ENCODE assay signal across 1 cellular context in genomic region chr11:72631806-72632731, GRCh38.
TF ChIP-seq lines count a peak whose summit lies in the region.

No MANE protein-coding gene starts in this region.

TF ChIP-seq in K562, 482 proteins besides CTCF, POLR2A, EP300 and RAD21 (continued from another document and continues in another):
- no peak for TF ChIP-seq BRF2 (IDR thresholded peaks at IDR 0.05; ENCODE audit: borderline replicate concordance, insufficient read depth, insufficient read length)
- TF ChIP-seq TEAD2 (tag; IDR thresholded peaks at IDR 0.05): no peak
- TF ChIP-seq TGIF2 (CRISPR knock-in tag; IDR thresholded peaks at IDR 0.05): no peak
- no peak for TF ChIP-seq SAP30 (IDR thresholded peaks at IDR 0.05; ENCODE audit: borderline replicate concordance, insufficient read depth, low read depth, low read length, poor library complexity, severe bottlenecking)
- TF ChIP-seq ZNF707 (CRISPR knock-in tag; conservative IDR thresholded peaks at IDR 0.05): no peak
- no peak for TF ChIP-seq PURB (CRISPR knock-in tag; IDR thresholded peaks at IDR 0.05; ENCODE audit: low read depth)
- TF ChIP-seq CHD1 (IDR thresholded peaks at IDR 0.05; ENCODE audit: low read length): no peak
- TF ChIP-seq ZNF398 (CRISPR knock-in tag; IDR thresholded peaks at IDR 0.05): no peak
- TF ChIP-seq PCBP1 (IDR thresholded peaks at IDR 0.05; ENCODE audit: low read depth, low read length, poor library complexity, severe bottlenecking): no peak
- peak; percentile 33; the same call in 1 of the 2 replicates for TF ChIP-seq POLR2AphosphoS5 (IDR thresholded peaks at IDR 0.05; ENCODE audit: control insufficient read depth, insufficient read depth, low read depth, low read length)
- no peak for TF ChIP-seq GTF2B (IDR thresholded peaks at IDR 0.05; ENCODE audit: extremely low read depth, insufficient read length)
- TF ChIP-seq TBP (optimal IDR thresholded peaks at IDR 0.05; ENCODE audit: low read depth, low read length): no peak
- TF ChIP-seq CREB5 (CRISPR knock-in tag; IDR thresholded peaks at IDR 0.05): no peak
- TF ChIP-seq POLR2G (IDR thresholded peaks at IDR 0.05; ENCODE audit: low read depth, low read length): peak; percentile 61
- no peak for TF ChIP-seq MLLT1 (IDR thresholded peaks at IDR 0.05)
- no peak for TF ChIP-seq ADNP (tag; IDR thresholded peaks at IDR 0.05)
- no peak for TF ChIP-seq HINFP (tag; conservative IDR thresholded peaks at IDR 0.05; ENCODE audit: low read depth)
- TF ChIP-seq DLX4 (CRISPR knock-in tag; IDR thresholded peaks at IDR 0.05): no peak
- TF ChIP-seq ZBTB1 (CRISPR knock-in tag; IDR thresholded peaks at IDR 0.05; ENCODE audit: borderline replicate concordance, low read depth): no peak
- no peak for TF ChIP-seq SIX5 (IDR thresholded peaks at IDR 0.05; ENCODE audit: borderline replicate concordance in 1 of 2, insufficient read depth in 1 of 2, low read depth in 1 of 2, low read length in 2 of 2)
- no peak for TF ChIP-seq ZSCAN29 (IDR thresholded peaks at IDR 0.05)
- TF ChIP-seq MYC (IDR thresholded peaks at IDR 0.05; ENCODE audit: low read depth, low read length): peak; percentile 55; the same call in 1 of the 2 replicates
- TF ChIP-seq MYC (CRISPR knock-in tag; IDR thresholded peaks at IDR 0.05; ENCODE audit: borderline replicate concordance, low read depth): no peak
- no peak for TF ChIP-seq ZBTB2 (IDR thresholded peaks at IDR 0.05)
- TF ChIP-seq CUX1 (CRISPR knock-in tag; IDR thresholded peaks at IDR 0.05): no peak
- TF ChIP-seq SMARCA4 (IDR thresholded peaks at IDR 0.05): peak; percentile 51
- no peak for TF ChIP-seq MLX (CRISPR knock-in tag; conservative IDR thresholded peaks at IDR 0.05)
- TF ChIP-seq HNRNPK (IDR thresholded peaks at IDR 0.05; ENCODE audit: low read depth, low read length, poor library complexity, severe bottlenecking): no peak
- TF ChIP-seq SOX6 (IDR thresholded peaks at IDR 0.05): no peak
- TF ChIP-seq XRCC3 (IDR thresholded peaks at IDR 0.05): no peak
- TF ChIP-seq ZBTB17 (CRISPR knock-in tag; IDR thresholded peaks at IDR 0.05): 0 out of 2 replicates have a peak, but pooled peaks have one; percentile 52
- TF ChIP-seq TAL1 (IDR thresholded peaks at IDR 0.05): peak; percentile 4; the same call in 1 of the 2 replicates
- no peak for TF ChIP-seq MITF (IDR thresholded peaks at IDR 0.05)
- no peak for TF ChIP-seq PHF20 (IDR thresholded peaks at IDR 0.05; ENCODE audit: partially characterized antibody)
- no peak for TF ChIP-seq YBX1 (IDR thresholded peaks at IDR 0.05)
- TF ChIP-seq SRSF9 (IDR thresholded peaks at IDR 0.05; ENCODE audit: borderline replicate concordance, low read depth, low read length): no peak
- 0 out of 4 replicates have a peak, but pooled peaks of 1 of the 2 experiments have one; percentile 59 for TF ChIP-seq FOXA3 (CRISPR knock-in tag; conservative IDR thresholded peaks at IDR 0.05 in 1 of 2, IDR thresholded peaks at IDR 0.05 in 1 of 2)
- no peak for TF ChIP-seq RFX1 (IDR thresholded peaks at IDR 0.05)
